10 cellular contexts compared by ENCODE assay signal in the genomic region with DNA sequence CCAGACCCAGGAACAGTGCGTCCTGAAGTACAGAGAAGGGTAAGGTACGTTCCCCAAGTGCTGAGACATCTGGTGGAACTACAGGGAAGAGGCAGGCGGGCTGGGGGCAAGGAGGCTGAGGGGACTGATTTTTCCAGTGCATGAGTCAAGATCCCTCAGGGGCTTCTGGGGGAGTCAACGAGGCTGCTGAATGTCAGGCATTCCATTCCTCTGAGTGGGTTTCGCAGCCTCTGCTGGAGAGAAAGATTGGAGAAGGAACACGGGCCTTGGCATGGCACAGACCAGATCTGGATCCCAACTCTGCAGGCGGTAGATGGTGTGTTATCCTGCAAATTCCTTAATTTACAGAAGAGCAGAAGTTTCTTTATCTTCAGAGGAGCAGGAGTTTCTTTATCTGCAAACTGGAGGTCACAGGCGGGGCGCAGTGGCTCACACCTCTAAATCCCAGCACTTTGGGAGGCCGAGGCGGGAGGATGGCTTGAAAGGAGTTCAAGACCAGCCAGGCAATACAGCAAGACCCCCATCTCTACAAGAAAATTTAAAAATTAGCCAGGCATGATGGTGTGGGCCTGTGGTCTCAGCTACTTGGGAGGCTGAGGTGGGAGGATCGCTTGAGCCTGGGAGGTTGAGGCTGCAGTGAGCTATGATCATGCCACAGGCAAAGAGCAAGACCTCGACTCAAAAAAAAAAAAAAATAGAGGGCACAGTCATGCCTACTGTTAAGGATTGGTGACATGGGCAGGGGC.
DNase-seq lines count a peak whose midpoint lies in the region; ATAC-seq and TF ChIP-seq lines count a peak whose summit lies in the region.
"Had no signal": no experiment of that assay in that cellular context is flagged by ENCODE, and none has a peak within 500 bp of the region (broad histone marks: within the 10 kb centered on the region; RNA-seq: fewer than 3 reads in every experiment).

No MANE protein-coding gene starts in this region.

- POLR2A ChIA-PET in Panc1 (lab: Charles Lee), result interaction anchor here (0.6 to 0.8 kb wide), 3 partner anchors 37 to 150 kb away, joined by 3 to 4 read pairs (median 3); no protein-coding TSS in a partner anchor

- H3K4me3 ChIP-seq in Panc1 (ENCODE audit: low read depth in 2 of 2, low read length in 2 of 2), result peak overlapping the region in 1 of 2 experiments; percentile 49; a peak in 2 of 4 replicates
- peak overlapping the region; percentile 33 for H3K4me3 ChIP-seq in neural progenitor cell

- peaks cover 4% of the 10 kb centered on the region for H3K27me3 Mint-ChIP-seq in neural progenitor cell (ENCODE audit: insufficient read depth, low read depth)

- H3K27me3 ChIP-seq in Panc1 (ENCODE audit: control insufficient read depth, insufficient read depth, low read length) (no peaks in the 10 kb centered on the region), neural progenitor cell (no peaks in the 10 kb centered on the region)

- peak; percentile 89 for ATAC-seq in Panc1
- ATAC-seq in GM21526 (IDR thresholded peaks at IDR 0.05; ENCODE audit: low FRiP score, unreplicated experiment), result no peak

- H3K36me3 ChIP-seq in Panc1 (ENCODE audit: control insufficient read depth, insufficient read depth, low read length) (no peaks in the 10 kb centered on the region), neural progenitor cell (no peaks in the 10 kb centered on the region)

- CTCF ChIA-PET in Panc1 (lab: Charles Lee), result interaction anchor here (0.7 kb wide), 1 partner anchor 179 kb away, joined by 6 read pairs; no protein-coding TSS in a partner anchor

- H3K27ac ChIP-seq in Panc1 (ENCODE audit: low read length) (peak overlapping the region; percentile 99), neural progenitor cell (peak overlapping the region; percentile 47)

- H3K9me3 Mint-ChIP-seq in neural progenitor cell, result no peaks in the 10 kb centered on the region

- H4K20me1 ChIP-seq in neural progenitor cell (ENCODE audit: low read depth), result no peaks in the 10 kb centered on the region

- peak overlapping the region; percentile 34 for H3K27ac Mint-ChIP-seq in neural progenitor cell

- H2AFZ ChIP-seq in neural progenitor cell (replicated peaks), result peak overlapping the region; percentile 77

- H3K4me1 Mint-ChIP-seq in neural progenitor cell, result peaks cover 30% of the 10 kb centered on the region

- in situ Hi-C loops in Panc1 (cut with HindIII; ENCODE audit: low pct_unique_long_range_greater_than_20kb, low sequenced_read_pairs), result no loop called here

- TF ChIP-seq CTCF in Panc1 (IDR thresholded peaks at IDR 0.05) (no peak; the same call in 1 of the 2 replicates), neural progenitor cell (IDR thresholded peaks at IDR 0.05) (no peak)

- DNase-seq in AG20443 (ENCODE audit: low spot score) (peak; percentile 95), Panc1 (ENCODE audit: low read depth, low spot score) (peak; percentile 7), fibroblast of gingiva (ENCODE audit: low read depth) (peak; percentile 97), neural progenitor cell (ENCODE audit: low spot score) (peak; percentile 50), NCI-H510A (lab: John Stamatoyannopoulos, UW) (no peak), OCI-M2 (lab: John Stamatoyannopoulos, UW; ENCODE audit: unreplicated experiment) (no peak), NCI-H1105 (lab: John Stamatoyannopoulos, UW) (no peak)
- DNase-seq: effector CD8-positive, alpha-beta T cell; T-helper 2 cell had no signal

- no peak overlapping the region for H3K9ac ChIP-seq in neural progenitor cell

- H3K79me2 ChIP-seq in neural progenitor cell (ENCODE audit: low read depth), result no peaks in the 10 kb centered on the region

- H3K9me3 ChIP-seq in Panc1 (ENCODE audit: control insufficient read depth, insufficient read depth, low read depth, low read length) (peaks cover 5% of the 10 kb centered on the region; the same call in 1 of the 2 replicates), neural progenitor cell (ENCODE audit: low read depth) (no peaks in the 10 kb centered on the region)

- no peak overlapping the region for H3K4me3 Mint-ChIP-seq in neural progenitor cell

- peaks cover 36% of the 10 kb centered on the region for H3F3A ChIP-seq in neural progenitor cell (ENCODE audit: low read depth)

- peak overlapping the region; percentile 77 for H3K4me2 ChIP-seq in neural progenitor cell

- BruUV-seq in Panc1 (replicated peaks; lab: Mats Ljungman, UMichigan), result no TSS peak

- H3K4me1 ChIP-seq in Panc1 (ENCODE audit: control insufficient read depth, insufficient read depth, low read length), result peaks cover 31% of the 10 kb centered on the region
- peaks cover 15% of the 10 kb centered on the region for H3K4me1 ChIP-seq in neural progenitor cell

- no peaks in the 10 kb centered on the region for H3K36me3 Mint-ChIP-seq in neural progenitor cell

- intact Hi-C loops in Panc1 (cut with micrococcal nuclease; ENCODE audit: unreplicated experiment), result loop anchor here (2.0 kb wide), 1 partner anchor 148 kb away; no protein-coding TSS in a partner anchor

Comparison
In these comparisons a context has a peak if more than half of its experiments do, and no peak if none do; other contexts are left out.
1. DNase-seq: peak in AG20443 (single experiment), Panc1 (single experiment), fibroblast of gingiva (single experiment) and neural progenitor cell (single experiment); none in NCI-H510A (single experiment), OCI-M2 (single experiment) and NCI-H1105 (single experiment).